Comparison of ENCODE assay signal across 20 cellular contexts in genomic region chr13:27057817-27058216, GRCh38.
"Had no signal": no experiment of that assay in that cellular context is flagged by ENCODE, and none has a peak within 500 bp of the region (broad histone marks: within the 10 kb centered on the region; RNA-seq: fewer than 3 reads in every experiment).

No MANE protein-coding gene starts in this region.

- H3K4me1 ChIP-seq: SJCRH30 had no signal

- H3K36me3 ChIP-seq: SJCRH30 had no signal

- H3K27ac ChIP-seq: RWPE1, SJCRH30 had no signal

- DNase-seq: IMR-90, Karpas-422, KG1, MG63, NCI-H1092, NCI-H1105 treated with DMSO at 0.1 percent for 48 hours, NCI-H1436, NCI-H187, NCI-H2029, NCI-H2081 treated with DMSO at 0.1 percent for 48 hours, NCI-H226, NCI-H446, NCI-H510A, NCI-H524 treated with DMSO at 0.1 percent for 48 hours, NCI-H69, NCI-H774, SHP77, SJCRH30 had no signal

- H3K27me3 ChIP-seq: MG63, SJCRH30 had no signal

- H3K9me3 ChIP-seq: MG63 had no signal

- H3K4me3 ChIP-seq: MG63, SJCRH30 had no signal

- ATAC-seq: SK-N-SH treated with all-trans-retinoic acid at 6 μM for 48 hours had no signal
